ENCODE assay signal across 11 cellular contexts in genomic region chr17:75315541-75316243, GRCh38. TPM values are rescaled to one million over a fixed set of nuclear protein-coding genes. Genes with fewer than 3 reads are reported as not detected.
DNase-seq lines count a peak whose midpoint lies in the region; ATAC-seq and TF ChIP-seq lines count a peak whose summit lies in the region.
"Had no signal": no experiment of that assay in that cellular context is flagged by ENCODE, and none has a peak within 500 bp of the region (broad histone marks: within the 10 kb centered on the region; RNA-seq: fewer than 3 reads in every experiment).

No MANE protein-coding gene starts in this region.

- H3K9me3 ChIP-seq in neutrophil, result no peaks in the 10 kb centered on the region

- H3K4me3 Mint-ChIP-seq in IgD-negative memory B cell, result peak overlapping the region in 2 of 4 donors; percentile 74 to 88

- peak overlapping the region; percentile 60 to 92 (median 65) for H3K27ac Mint-ChIP-seq in IgD-negative memory B cell
- peak overlapping the region in 1 of 2 donors; percentile 60 for H3K27ac Mint-ChIP-seq in activated naive CD4-positive, alpha-beta T cell treated with anti-CD3 and anti-CD28 coated beads, Interleukin-2, amount 50 U/mL, for 72 hours

- H3K27me3 ChIP-seq in neutrophil, result no peaks in the 10 kb centered on the region
- H3K27me3 ChIP-seq: hepatocyte had no signal

- H3K27me3 Mint-ChIP-seq in IgD-negative memory B cell, result no peaks in the 10 kb centered on the region

- no peaks in the 10 kb centered on the region for H3K36me3 Mint-ChIP-seq in IgD-negative memory B cell
- no peaks in the 10 kb centered on the region for H3K36me3 Mint-ChIP-seq in activated naive CD4-positive, alpha-beta T cell treated with anti-CD3 and anti-CD28 coated beads, Interleukin-2, amount 50 U/mL, for 72 hours

- peak overlapping the region; percentile 54 for H3K27ac ChIP-seq in neutrophil
- H3K27ac ChIP-seq: hepatocyte, KMS-11 had no signal

- TF ChIP-seq CTCF in neutrophil (IDR thresholded peaks at IDR 0.05), result no peak

- ATAC-seq in activated naive CD4-positive, alpha-beta T cell treated with anti-CD3 and anti-CD28 coated beads, Interleukin-2, amount 50 U/mL, for 72 hours, result peak; percentile 55 to 66
- ATAC-seq in esophagus mucosa, result no peak
- ATAC-seq: Panc1 had no signal

- H3K4me1 ChIP-seq in neutrophil (ENCODE audit: control insufficient read depth in 1 of 2, insufficient read depth in 1 of 2, low read depth in 1 of 2, low read length in 1 of 2), result peaks cover 43 to 52% of the 10 kb centered on the region in 2 experiments

- peaks cover 41 to 50% (median 49%) of the 10 kb centered on the region in 3 donors for H3K4me1 Mint-ChIP-seq in IgD-negative memory B cell

- H3K9me3 Mint-ChIP-seq in IgD-negative memory B cell, result no peaks in the 10 kb centered on the region
- H3K9me3 Mint-ChIP-seq in activated naive CD4-positive, alpha-beta T cell treated with anti-CD3 and anti-CD28 coated beads, Interleukin-2, amount 50 U/mL, for 72 hours, result no peaks in the 10 kb centered on the region

- peaks cover 35% of the 10 kb centered on the region for H3K36me3 ChIP-seq in neutrophil

- H3K4me3 ChIP-seq in neutrophil (ENCODE audit: low read depth in 1 of 2, low read length in 1 of 2), result no peak overlapping the region
- H3K4me3 ChIP-seq: hepatocyte had no signal

- DNase-seq in ELR (ENCODE audit: low read depth), result peak; percentile 61
- no peak for DNase-seq in activated naive CD4-positive, alpha-beta T cell treated with anti-CD3 and anti-CD28 coated beads, Interleukin-2, amount 50 U/mL, for 72 hours (ENCODE audit: low spot score in 2 of 2)
- DNase-seq in NCI-H146 treated with DMSO at 0.1 percent for 48 hours (lab: John Stamatoyannopoulos, UW; ENCODE audit: unreplicated experiment), result no peak
- no peak for DNase-seq in SKM-1 (lab: John Stamatoyannopoulos, UW; ENCODE audit: unreplicated experiment)
- DNase-seq in NCI-H524 treated with DMSO at 0.1 percent for 48 hours (lab: John Stamatoyannopoulos, UW), result no peak

RNA-seq across cellular contexts. Expression of gene SLC25A19, which starts 26.5 kb away (rescaled TPM):
- polyA plus RNA-seq in IgD-negative memory B cell, result 22.0 TPM
- total RNA-seq in activated naive CD4-positive, alpha-beta T cell treated with anti-CD3 and anti-CD28 coated beads, Interleukin-2, amount 50 U/mL, for 72 hours, result 100 to 1,000 TPM in 1 of 2 donors, 10 to 100 TPM in 1; 74.4 to 110 TPM
- total RNA-seq in esophagus mucosa, result 9.2 TPM

RNA-seq across cellular contexts. Expression of gene MIF4GD, which starts 44.7 kb away (rescaled TPM):
- polyA plus RNA-seq in IgD-negative memory B cell, result 103 TPM
- total RNA-seq in activated naive CD4-positive, alpha-beta T cell treated with anti-CD3 and anti-CD28 coated beads, Interleukin-2, amount 50 U/mL, for 72 hours, result 10 to 100 TPM; 33.4 to 37.8 TPM
- 18.4 TPM for total RNA-seq in esophagus mucosa

RNA-seq across cellular contexts. Expression of gene MRPS7, which starts 54.0 kb away (rescaled TPM):
- 101 TPM for polyA plus RNA-seq in IgD-negative memory B cell
- total RNA-seq in activated naive CD4-positive, alpha-beta T cell treated with anti-CD3 and anti-CD28 coated beads, Interleukin-2, amount 50 U/mL, for 72 hours, result 10 to 100 TPM; 72.3 to 80.5 TPM
- 59.1 TPM for total RNA-seq in esophagus mucosa

RNA-seq across cellular contexts. Expression of gene GGA3, which starts 54.3 kb away (rescaled TPM):
- polyA plus RNA-seq in IgD-negative memory B cell, result 27.8 TPM
- 10 to 100 TPM; 74.9 to 79.0 TPM for total RNA-seq in activated naive CD4-positive, alpha-beta T cell treated with anti-CD3 and anti-CD28 coated beads, Interleukin-2, amount 50 U/mL, for 72 hours
- 20.6 TPM for total RNA-seq in esophagus mucosa
